20 cellular contexts compared by ENCODE assay signal in the genomic region with DNA sequence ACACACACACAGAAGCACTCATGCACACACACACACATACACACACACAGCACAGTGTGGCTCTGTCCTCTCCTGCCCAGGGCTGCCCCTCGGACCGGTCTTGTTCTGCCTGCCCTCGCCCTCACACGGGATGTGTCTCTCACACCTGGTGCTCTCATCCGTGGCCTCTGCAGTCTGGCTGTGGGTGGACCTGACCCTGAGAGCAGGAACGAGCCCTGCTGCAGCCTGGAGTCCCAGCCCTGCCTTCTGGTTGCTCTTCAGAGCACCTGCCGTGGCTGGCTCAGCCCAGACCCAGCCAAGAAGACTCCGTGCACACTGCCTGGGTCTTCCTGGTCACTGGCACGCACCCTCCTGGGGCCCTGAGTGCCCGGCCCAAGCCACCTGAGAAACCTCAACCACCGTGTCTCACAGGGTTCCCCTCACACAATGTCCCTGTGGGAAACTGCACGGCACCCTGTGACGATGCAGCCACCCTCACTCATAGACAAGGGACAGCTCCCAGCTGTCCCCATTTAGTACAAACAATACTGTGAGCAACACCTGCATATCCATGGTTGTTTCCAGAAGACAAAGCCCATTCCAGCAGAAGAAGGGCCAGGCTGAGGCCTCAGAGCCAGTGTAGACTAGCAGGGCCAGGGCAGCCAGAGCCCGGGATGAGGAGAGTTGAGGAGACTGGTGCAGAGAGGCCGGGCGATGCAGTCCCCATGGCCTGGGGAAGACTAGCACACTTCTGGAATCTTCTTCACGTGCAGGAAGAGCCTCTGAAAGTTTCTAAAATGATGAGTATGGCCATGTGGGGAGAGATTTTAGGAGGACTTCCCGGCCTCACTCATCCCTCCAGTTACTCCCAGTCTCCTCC.
DNase-seq lines count a peak whose midpoint lies in the region; ATAC-seq and TF ChIP-seq lines count a peak whose summit lies in the region.
"Had no signal": no experiment of that assay in that cellular context is flagged by ENCODE, and none has a peak within 500 bp of the region (broad histone marks: within the 10 kb centered on the region; RNA-seq: fewer than 3 reads in every experiment).

No MANE protein-coding gene starts in this region.

- H3K36me3 Mint-ChIP-seq in H9 (ENCODE audit: insufficient read depth in 1 of 3, low read depth in 3 of 3): peaks cover 2 to 9% (median 5%) of the 10 kb centered on the region in 3 experiments; a peak in 6 of 7 replicates
- H3K36me3 Mint-ChIP-seq in nephron progenitor cell (ENCODE audit: low read depth): no peaks in the 10 kb centered on the region
- H3K36me3 Mint-ChIP-seq in activated naive CD8-positive, alpha-beta T cell treated with anti-CD3 and anti-CD28 coated beads, Interleukin-2, amount 50 U/mL, for 24 hours (ENCODE audit: low read depth): no peaks in the 10 kb centered on the region
- H3K36me3 Mint-ChIP-seq in activated T-cell treated with anti-CD3 and anti-CD28 coated beads, Interleukin-2, amount 50 U/mL, for 4 hours (ENCODE audit: insufficient read depth): no peaks in the 10 kb centered on the region
- H3K36me3 Mint-ChIP-seq: CD8-positive, alpha-beta memory T cell; immature natural killer cell; T-cell had no signal

- no peak overlapping the region for H3K56ac ChIP-seq in H9 (ENCODE audit: insufficient read length, low read depth, low read length)

- no CpG with 5 or more reads among the region's 18 CpGs for WGBS in H9 (ENCODE audit: extremely low coverage, insufficient read length, low lambda C conversion rate)

- CTCF ChIA-PET in Panc1 (lab: Charles Lee): no interaction called here

- no peak overlapping the region for H2AFZ ChIP-seq in H9 (ENCODE audit: low read length)

- H4K5ac ChIP-seq in H9 (ENCODE audit: insufficient read length, low read depth, low read length): peak overlapping the region; percentile 14

- H3K79me1 ChIP-seq in H9 (ENCODE audit: insufficient read depth, low read depth, low read length, poor library complexity, severe bottlenecking): no peaks in the 10 kb centered on the region

- H3K18ac ChIP-seq in H9 (ENCODE audit: insufficient read length, low read depth, low read length): peak overlapping the region; percentile 72

- H3K4me2 ChIP-seq in H9 (ENCODE audit: insufficient read depth, insufficient read length, low read length): no peak overlapping the region
- H3K4me2 ChIP-seq: smooth muscle cell had no signal

- peak; percentile 32 for ATAC-seq in Panc1
- ATAC-seq in activated naive CD8-positive, alpha-beta T cell treated with anti-CD3 and anti-CD28 coated beads, Interleukin-2, amount 50 U/mL, for 24 hours: no peak
- ATAC-seq in activated T-cell treated with anti-CD3 and anti-CD28 coated beads, Interleukin-2, amount 50 U/mL, for 4 hours: no peak
- ATAC-seq: activated T-helper 17 cell treated with anti-CD3 and anti-CD28 coated beads, Interleukin-2, amount 50 U/mL, for 72 hours; T-cell had no signal

- in situ Hi-C loops in Panc1 (cut with HindIII; ENCODE audit: low pct_unique_long_range_greater_than_20kb, low sequenced_read_pairs): no loop called here

- H3K27me3 Mint-ChIP-seq in H9 (ENCODE audit: low read depth) (no peaks in the 10 kb centered on the region; the same call in none of the 2 replicates), nephron progenitor cell (ENCODE audit: low read depth, poor library complexity) (peaks cover 27% of the 10 kb centered on the region)
- peaks cover 3% of the 10 kb centered on the region for H3K27me3 Mint-ChIP-seq in activated naive CD8-positive, alpha-beta T cell treated with anti-CD3 and anti-CD28 coated beads, Interleukin-2, amount 50 U/mL, for 24 hours
- peaks cover 22% of the 10 kb centered on the region for H3K27me3 Mint-ChIP-seq in activated T-cell treated with anti-CD3 and anti-CD28 coated beads, Interleukin-2, amount 50 U/mL, for 4 hours (ENCODE audit: low read depth)

- no peak overlapping the region for H2BK12ac ChIP-seq in H9 (ENCODE audit: insufficient read length, low read depth, low read length)

- no peak overlapping the region for H4K91ac ChIP-seq in H9 (ENCODE audit: insufficient read length, low read depth, low read length)

- H3K4ac ChIP-seq in H9 (ENCODE audit: low read depth, low read length): no peak overlapping the region

- H3K14ac ChIP-seq in H9 (ENCODE audit: insufficient read depth, low read length): no peak overlapping the region

- no peak overlapping the region for H3K4me3 Mint-ChIP-seq in H9
- no peak overlapping the region for H3K4me3 Mint-ChIP-seq in nephron progenitor cell
- H3K4me3 Mint-ChIP-seq in activated naive CD8-positive, alpha-beta T cell treated with anti-CD3 and anti-CD28 coated beads, Interleukin-2, amount 50 U/mL, for 24 hours: no peak overlapping the region
- H3K4me3 Mint-ChIP-seq in activated T-cell treated with anti-CD3 and anti-CD28 coated beads, Interleukin-2, amount 50 U/mL, for 4 hours: no peak overlapping the region
- H3K4me3 Mint-ChIP-seq: activated T-helper 17 cell treated with anti-CD3 and anti-CD28 coated beads, Interleukin-2, amount 50 U/mL, for 72 hours; CD8-positive, alpha-beta memory T cell; immature natural killer cell; T-cell had no signal

- H3K9me3 Mint-ChIP-seq in H9: peaks cover 9 to 21% of the 10 kb centered on the region in 2 experiments
- peaks cover 14% of the 10 kb centered on the region for H3K9me3 Mint-ChIP-seq in nephron progenitor cell
- peaks cover 5% of the 10 kb centered on the region for H3K9me3 Mint-ChIP-seq in activated naive CD8-positive, alpha-beta T cell treated with anti-CD3 and anti-CD28 coated beads, Interleukin-2, amount 50 U/mL, for 24 hours
- H3K9me3 Mint-ChIP-seq in activated T-cell treated with anti-CD3 and anti-CD28 coated beads, Interleukin-2, amount 50 U/mL, for 4 hours: peaks cover 8% of the 10 kb centered on the region
- H3K9me3 Mint-ChIP-seq: immature natural killer cell had no signal

- DNase-seq in COR-L47 (lab: John Stamatoyannopoulos, UW): peak; percentile 50
- no peak for DNase-seq in H9
- DNase-seq in Panc1 (ENCODE audit: low read depth, low spot score): no peak
- no peak for DNase-seq in nephron progenitor cell
- no peak for DNase-seq in NCI-H226
- DNase-seq in amniotic stem cell (lab: John Stamatoyannopoulos, UW): no peak
- DNase-seq in activated naive CD8-positive, alpha-beta T cell treated with anti-CD3 and anti-CD28 coated beads, Interleukin-2, amount 50 U/mL, for 24 hours: no peak
- no peak for DNase-seq in activated T-cell treated with anti-CD3 and anti-CD28 coated beads, Interleukin-2, amount 50 U/mL, for 4 hours
- DNase-seq: activated CD4-positive, alpha-beta T cell treated with anti-CD3 and anti-CD28 coated beads for 48 hours; adrenal gland; CD8-positive, alpha-beta memory T cell; immature natural killer cell; NCI-H446; SIG-M5; stimulated activated CD4-positive, alpha-beta T cell treated with anti-CD3 and anti-CD28 coated beads, Interleukin-4, amount 100 ng/mL, for 1 hour; T-cell had no signal

- no peak overlapping the region for H2BK15ac ChIP-seq in H9 (ENCODE audit: low read depth, low read length)

- H3K9ac ChIP-seq in H9 (ENCODE audit: extremely low read depth, insufficient read length, low read length): no peak overlapping the region

- H3K23ac ChIP-seq in H9 (ENCODE audit: insufficient read length, low read depth, low read length): no peak overlapping the region

- H3K4me1 Mint-ChIP-seq in H9 (peaks cover 2 to 3% of the 10 kb centered on the region in 2 experiments; a peak in 3 of 4 replicates), nephron progenitor cell (peaks cover 30% of the 10 kb centered on the region)
- no peaks in the 10 kb centered on the region for H3K4me1 Mint-ChIP-seq in activated naive CD8-positive, alpha-beta T cell treated with anti-CD3 and anti-CD28 coated beads, Interleukin-2, amount 50 U/mL, for 24 hours
- H3K4me1 Mint-ChIP-seq in activated T-cell treated with anti-CD3 and anti-CD28 coated beads, Interleukin-2, amount 50 U/mL, for 4 hours (ENCODE audit: low read depth): no peaks in the 10 kb centered on the region
- H3K4me1 Mint-ChIP-seq: activated T-helper 17 cell treated with anti-CD3 and anti-CD28 coated beads, Interleukin-2, amount 50 U/mL, for 72 hours; CD8-positive, alpha-beta memory T cell; immature natural killer cell; T-cell had no signal

- H3K23me2 ChIP-seq in H9 (ENCODE audit: insufficient read length, low read depth, low read length, poor library complexity, severe bottlenecking): no peaks in the 10 kb centered on the region

- H2BK120ac ChIP-seq in H9 (ENCODE audit: low read depth, low read length, poor library complexity, severe bottlenecking): no peak overlapping the region

- TF ChIP-seq CTCF in H9 (conservative IDR thresholded peaks at IDR 0.05) (no peak), Panc1 (IDR thresholded peaks at IDR 0.05) (no peak), nephron progenitor cell (IDR thresholded peaks at IDR 0.05) (no peak)

- H3K27ac ChIP-seq in H9 (ENCODE audit: insufficient read length, low read depth, low read length) (no peak overlapping the region), Panc1 (ENCODE audit: low read length) (no peak overlapping the region)
- H3K27ac ChIP-seq: adrenal gland, cardiac muscle cell had no signal

- no peak overlapping the region for H2AK5ac ChIP-seq in H9 (ENCODE audit: insufficient read length, low read length)

- no peaks in the 10 kb centered on the region for H3K79me2 ChIP-seq in H9 (ENCODE audit: insufficient read depth, low read length)

- no peak overlapping the region for H3K4me3 ChIP-seq in Panc1 (ENCODE audit: low read depth in 2 of 2, low read length in 2 of 2)
- H3K4me3 ChIP-seq: adrenal gland, cardiac muscle cell, HAP-1, smooth muscle cell had no signal

- no peak overlapping the region for H3T11ph ChIP-seq in H9 (ENCODE audit: low read length)

- no peaks in the 10 kb centered on the region for H3K4me1 ChIP-seq in H9 (ENCODE audit: insufficient read depth, low read length)
- no peaks in the 10 kb centered on the region for H3K4me1 ChIP-seq in Panc1 (ENCODE audit: control insufficient read depth, insufficient read depth, low read length)
- H3K4me1 ChIP-seq: adrenal gland, HAP-1 had no signal

- H3K9me3 ChIP-seq in H9 (ENCODE audit: control insufficient read depth, low read depth, low read length) (peaks cover 1% of the 10 kb centered on the region), Panc1 (ENCODE audit: control insufficient read depth, insufficient read depth, low read depth, low read length) (0 out of 2 replicates have a peak, but pooled peaks cover 3% of the 10 kb centered on the region)
- H3K9me3 ChIP-seq: adrenal gland, HAP-1 had no signal

- no peak overlapping the region for H2BK20ac ChIP-seq in H9 (ENCODE audit: low read depth, low read length, poor library complexity, severe bottlenecking)

- H3K36me3 ChIP-seq in Panc1 (ENCODE audit: control insufficient read depth, insufficient read depth, low read length): no peaks in the 10 kb centered on the region
- H3K36me3 ChIP-seq: adrenal gland, cardiac muscle cell, HAP-1 had no signal

- no peaks in the 10 kb centered on the region for H4K20me1 ChIP-seq in H9 (ENCODE audit: control insufficient read depth, insufficient read depth, insufficient read length)

- no TSS peak for BruUV-seq in Panc1 (replicated peaks; lab: Mats Ljungman, UMichigan)

- H2BK5ac ChIP-seq in H9 (ENCODE audit: insufficient read length, low read length): no peak overlapping the region

- H3K27ac Mint-ChIP-seq in H9: peak overlapping the region in 1 of 3 experiments; percentile 68; a peak in 1 of 7 replicates
- H3K27ac Mint-ChIP-seq in nephron progenitor cell: peak overlapping the region; percentile 44
- no peak overlapping the region for H3K27ac Mint-ChIP-seq in activated naive CD8-positive, alpha-beta T cell treated with anti-CD3 and anti-CD28 coated beads, Interleukin-2, amount 50 U/mL, for 24 hours
- H3K27ac Mint-ChIP-seq: activated T-helper 17 cell treated with anti-CD3 and anti-CD28 coated beads, Interleukin-2, amount 50 U/mL, for 72 hours; CD8-positive, alpha-beta memory T cell; immature natural killer cell; T-cell had no signal

- H4K8ac ChIP-seq in H9 (replicated peaks; ENCODE audit: insufficient read length, low read depth, low read length): no peak overlapping the region

- intact Hi-C loops in Panc1 (cut with micrococcal nuclease; ENCODE audit: unreplicated experiment): no loop called here

- no peaks in the 10 kb centered on the region for H3K27me3 ChIP-seq in H9 (ENCODE audit: insufficient read depth, low read length)
- H3K27me3 ChIP-seq in Panc1 (ENCODE audit: control insufficient read depth, insufficient read depth, low read length): peaks cover 2% of the 10 kb centered on the region; the same call in 1 of the 2 replicates
- H3K27me3 ChIP-seq: adrenal gland, cardiac muscle cell had no signal

- POLR2A ChIA-PET in Panc1 (lab: Charles Lee): no interaction called here
